Comparison of ENCODE assay signal across 18 cellular contexts in the genomic region with DNA sequence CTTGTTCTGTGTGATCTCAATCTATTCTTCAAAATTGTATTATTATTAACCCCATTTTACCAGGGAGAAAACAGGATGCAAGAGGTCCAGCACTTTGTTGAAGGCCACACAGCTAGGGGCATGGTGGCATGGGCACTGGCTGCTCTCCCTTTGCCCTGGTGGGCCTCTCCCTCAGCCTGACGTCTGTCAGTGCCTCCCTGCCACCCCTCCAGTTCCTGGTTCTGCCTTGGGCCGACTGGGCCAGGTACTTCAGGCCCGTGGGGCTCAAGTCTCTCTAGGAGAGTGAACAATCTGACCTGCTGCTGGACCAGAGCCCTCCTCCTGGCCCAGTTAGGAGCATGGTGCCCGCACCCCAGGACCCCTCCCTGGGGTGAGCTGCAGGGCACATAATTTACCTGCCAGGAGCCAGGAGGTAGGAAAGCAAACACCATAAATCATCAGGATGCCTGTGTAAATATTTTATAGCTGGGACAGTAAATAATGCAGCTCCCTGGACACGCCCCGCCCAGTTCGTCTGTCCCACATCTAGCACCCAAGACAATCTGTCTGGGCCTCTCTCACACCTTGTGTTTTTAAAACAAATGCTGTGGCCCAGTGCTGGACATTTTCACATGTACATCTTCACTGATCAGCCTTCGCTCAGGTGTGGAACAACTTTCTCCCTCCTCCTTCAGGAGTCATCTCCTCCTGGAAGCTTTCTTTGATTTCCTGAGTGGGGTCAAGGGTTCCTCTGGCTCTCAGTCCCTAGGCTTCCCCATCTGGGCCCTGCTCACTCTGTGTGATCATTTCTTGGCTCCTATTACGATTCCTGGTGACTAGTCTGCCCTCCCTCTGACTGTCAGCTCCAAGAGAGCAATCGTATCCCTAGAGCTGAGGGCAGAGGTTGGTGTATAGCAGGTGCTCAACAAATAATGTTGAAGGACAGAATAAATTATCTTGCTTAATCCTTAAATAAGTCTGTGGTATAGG. TPM values are rescaled to one million over a fixed set of nuclear protein-coding genes. Genes with fewer than 3 reads are reported as not detected.
DNase-seq lines count a peak whose midpoint lies in the region; ATAC-seq and TF ChIP-seq lines count a peak whose summit lies in the region.
"Had no signal": no experiment of that assay in that cellular context is flagged by ENCODE, and none has a peak within 500 bp of the region (broad histone marks: within the 10 kb centered on the region; RNA-seq: fewer than 3 reads in every experiment).

No MANE protein-coding gene starts in this region.

- H3K4me1 ChIP-seq in breast epithelium (no peaks in the 10 kb centered on the region), Peyer's patch (peaks cover 0 to 43% (median 17%) of the 10 kb centered on the region in 4 donors), mucosa of rectum (ENCODE audit: control insufficient read depth in 2 of 2, insufficient read depth in 2 of 2, low read length in 2 of 2) (peaks cover 51 to 55% of the 10 kb centered on the region in 2 donors), urinary bladder (ENCODE audit: insufficient read depth) (no peaks in the 10 kb centered on the region)

- WGBS in urinary bladder, result 71% methylated on average over 10 of the region's 10 CpGs

- H3K4me3 ChIP-seq in breast epithelium, result no peak overlapping the region
- H3K4me3 ChIP-seq in Peyer's patch, result no peak overlapping the region
- no peak overlapping the region for H3K4me3 ChIP-seq in mucosa of rectum (ENCODE audit: low read length in 2 of 2)
- H3K4me3 ChIP-seq in urinary bladder (ENCODE audit: low read depth, low read length), result no peak overlapping the region
- H3K4me3 ChIP-seq: heart left ventricle, ovary had no signal

- CTCF ChIA-PET in MCF 10A (lab: Yijun Ruan, JAX), result interaction anchor here (0.6 to 2.3 kb wide), 6 partner anchors 8 to 51 kb away, joined by 3 to 15 read pairs (median 4); no protein-coding TSS in a partner anchor

- DNase-seq in breast epithelium (ENCODE audit: low spot score in 2 of 2), result peak in 1 of 2 donors; percentile 68
- no peak for DNase-seq in MCF 10A (ENCODE audit: unreplicated experiment)
- DNase-seq in Peyer's patch, result peak in 2 of 3 donors; percentile 79 to 82
- DNase-seq in RKO (ENCODE audit: low spot score), result no peak
- DNase-seq in stimulated activated CD4-positive, alpha-beta T cell treated with anti-CD3 and anti-CD28 coated beads, Interleukin-4, amount 100 ng/mL, for 24 hours, result no peak
- DNase-seq: caudate nucleus; CD4-positive, alpha-beta T cell; NCI-H187; ovary; stimulated activated naive B cell treated with anti-CD40 and anti-IgM and Interleukin-4, amounts not matched to agents 10 μg/mL and 1 μg/mL and 100 μg/mL, for 72 hours; trophoblast cell had no signal

- H3K27ac ChIP-seq in breast epithelium, result peak overlapping the region; percentile 29 to 63
- H3K27ac ChIP-seq in Peyer's patch, result peak overlapping the region in 3 of 4 donors; percentile 48 to 89 (median 75)
- H3K27ac ChIP-seq in mucosa of rectum (ENCODE audit: low read depth in 2 of 2, low read length in 2 of 2), result peak overlapping the region; percentile 87 to 90
- H3K27ac ChIP-seq in urinary bladder (ENCODE audit: low read depth), result peak overlapping the region; percentile 30
- H3K27ac ChIP-seq: heart left ventricle, ovary, RWPE1 had no signal

- H3K36me3 ChIP-seq in breast epithelium, result no peaks in the 10 kb centered on the region
- H3K36me3 ChIP-seq in Peyer's patch, result no peaks in the 10 kb centered on the region
- no peaks in the 10 kb centered on the region for H3K36me3 ChIP-seq in mucosa of rectum (ENCODE audit: control insufficient read depth in 2 of 2, insufficient read depth in 2 of 2, low read length in 2 of 2)
- no peaks in the 10 kb centered on the region for H3K36me3 ChIP-seq in urinary bladder (ENCODE audit: insufficient read depth)
- H3K36me3 ChIP-seq: heart left ventricle, ovary had no signal

- no peaks in the 10 kb centered on the region for H3K27me3 Mint-ChIP-seq in MCF 10A (ENCODE audit: insufficient read depth, unreplicated experiment)
- H3K27me3 Mint-ChIP-seq: CD4-positive, alpha-beta T cell; stimulated activated naive B cell treated with anti-CD40 and anti-IgM and Interleukin-4, amounts not matched to agents 10 μg/mL and 1 μg/mL and 100 μg/mL, for 72 hours had no signal

- no peak overlapping the region for H3K27ac Mint-ChIP-seq in MCF 10A (ENCODE audit: low read depth, unreplicated experiment)
- H3K27ac Mint-ChIP-seq: activated T-helper 2 cell treated with anti-CD3 and anti-CD28 coated beads, Interferon-gamma antibody, Interleukin-2, Interleukin-4, amounts not matched to agents 10 μg/mL and 5 μg/mL and 100 μg/mL, durations not matched to agents 14 hours and 24 hours and 36 hours; CD4-positive, alpha-beta T cell; mesothelial cell of epicardium; stimulated activated naive B cell treated with anti-CD40 and anti-IgM and Interleukin-4, amounts not matched to agents 10 μg/mL and 1 μg/mL and 100 μg/mL, for 72 hours had no signal

- no peak for TF ChIP-seq CTCF in breast epithelium (IDR thresholded peaks at IDR 0.05)
- no peak for TF ChIP-seq CTCF in MCF 10A (IDR thresholded peaks at IDR 0.05; ENCODE audit: unreplicated experiment)
- TF ChIP-seq CTCF in Peyer's patch (IDR thresholded peaks at IDR 0.05), result no peak

- POLR2A ChIA-PET in MCF 10A (lab: Yijun Ruan, JAX), result interaction anchor here (0.6 to 1.0 kb wide), 2 partner anchors 15 to 47 kb away, joined by 3 to 4 read pairs; no protein-coding TSS in a partner anchor

- H3K36me3 Mint-ChIP-seq in MCF 10A (ENCODE audit: insufficient read depth, unreplicated experiment), result no peaks in the 10 kb centered on the region
- H3K36me3 Mint-ChIP-seq: mesothelial cell of epicardium; stimulated activated naive B cell treated with anti-CD40 and anti-IgM and Interleukin-4, amounts not matched to agents 10 μg/mL and 1 μg/mL and 100 μg/mL, for 72 hours had no signal

- no peaks in the 10 kb centered on the region for H3K9me3 Mint-ChIP-seq in MCF 10A (ENCODE audit: unreplicated experiment)
- H3K9me3 Mint-ChIP-seq: activated T-helper 2 cell treated with anti-CD3 and anti-CD28 coated beads, Interferon-gamma antibody, Interleukin-2, Interleukin-4, amounts not matched to agents 10 μg/mL and 5 μg/mL and 100 μg/mL, durations not matched to agents 14 hours and 24 hours and 36 hours; CD4-positive, alpha-beta T cell; mesothelial cell of epicardium; stimulated activated naive B cell treated with anti-CD40 and anti-IgM and Interleukin-4, amounts not matched to agents 10 μg/mL and 1 μg/mL and 100 μg/mL, for 72 hours had no signal

- no TSS peak for BruUV-seq in MCF 10A (replicated peaks; lab: Mats Ljungman, UMichigan)

- H3K27me3 ChIP-seq in breast epithelium, result no peaks in the 10 kb centered on the region
- no peaks in the 10 kb centered on the region for H3K27me3 ChIP-seq in Peyer's patch
- H3K27me3 ChIP-seq in mucosa of rectum (ENCODE audit: control insufficient read depth in 2 of 2, insufficient read depth in 2 of 2, low read length in 2 of 2), result no peaks in the 10 kb centered on the region
- H3K27me3 ChIP-seq: heart left ventricle, ovary had no signal

- no peak for ATAC-seq in HG02571 (IDR thresholded peaks at IDR 0.05; ENCODE audit: unreplicated experiment)
- ATAC-seq: heart left ventricle; stimulated activated naive B cell treated with anti-CD40 and anti-IgM and Interleukin-4, amounts not matched to agents 10 μg/mL and 1 μg/mL and 100 μg/mL, for 72 hours had no signal

- intact Hi-C loops in breast epithelium (cut with DNase I; ENCODE audit: low total_unique reads), result no loop called here
- intact Hi-C loops in MCF 10A (cut with micrococcal nuclease), result no loop called here

- no peak overlapping the region for H3K4me3 Mint-ChIP-seq in MCF 10A (ENCODE audit: unreplicated experiment)
- H3K4me3 Mint-ChIP-seq: CD4-positive, alpha-beta T cell; mesothelial cell of epicardium; stimulated activated naive B cell treated with anti-CD40 and anti-IgM and Interleukin-4, amounts not matched to agents 10 μg/mL and 1 μg/mL and 100 μg/mL, for 72 hours had no signal

- TF ChIP-seq POLR2A in breast epithelium (IDR thresholded peaks at IDR 0.05), result no peak
- TF ChIP-seq POLR2A in Peyer's patch (IDR thresholded peaks at IDR 0.05), result peak in 1 of 2 donors; percentile 36

- H3K9me3 ChIP-seq in breast epithelium (no peaks in the 10 kb centered on the region), Peyer's patch (no peaks in the 10 kb centered on the region), mucosa of rectum (ENCODE audit: control insufficient read depth in 2 of 2, low read length in 2 of 2) (no peaks in the 10 kb centered on the region)
- H3K9me3 ChIP-seq: heart left ventricle, ovary had no signal

- H3K9ac ChIP-seq in mucosa of rectum (ENCODE audit: low read depth in 1 of 2, low read length in 2 of 2), result peak overlapping the region; percentile 9 to 66

- H3K4me1 Mint-ChIP-seq in MCF 10A (ENCODE audit: insufficient read depth, unreplicated experiment), result peaks cover 12% of the 10 kb centered on the region

RNA-seq across cellular contexts. Expression of a gene that starts 15.2 kb away (rescaled TPM):
- total RNA-seq in breast epithelium (10 to 100 TPM in 2 of 3 donors, 1 to 10 TPM in 1; 9.5 to 11.7 (median 10.1) TPM), MCF 10A (2022) (40.1 and 42.7 TPM in 2 replicates), Peyer's patch (10 to 100 TPM in 3 of 4 donors, 1 to 10 TPM in 1; 9.0 to 19.8 (median 10.8) TPM), urinary bladder (14.2 TPM)
- polyA plus RNA-seq in urinary bladder, result 11.5 TPM

RNA-seq across cellular contexts. Expression of a gene that starts 15.6 kb away (rescaled TPM):
- total RNA-seq in breast epithelium, result 10 to 100 TPM; 14.0 to 36.8 (median 15.1) TPM
- 9.6 and 9.8 TPM in 2 replicates for total RNA-seq in MCF 10A (2022)
- 10 to 100 TPM; 36.3 to 73.1 (median 70.6) TPM for total RNA-seq in Peyer's patch
- 5.2 TPM for total RNA-seq in urinary bladder
- 23.8 TPM for polyA plus RNA-seq in urinary bladder

Comparison
In these comparisons a context has a peak if more than half of its experiments do, and no peak if none do; other contexts are left out.
1. DNase-seq: peak in Peyer's patch (2 of 3); none in MCF 10A (single experiment), RKO (single experiment) and stimulated activated CD4-positive, alpha-beta T cell treated with anti-CD3 and anti-CD28 coated beads, Interleukin-4, amount 100 ng/mL, for 24 hours (single experiment).
2. H3K27ac ChIP-seq: peak in every context shown above with its lines; median percentile 88 in mucosa of rectum; 75 in Peyer's patch; 46 in breast epithelium; 30 in urinary bladder.